Comparison of ENCODE assay signal across 2 cellular contexts in the genomic region with DNA sequence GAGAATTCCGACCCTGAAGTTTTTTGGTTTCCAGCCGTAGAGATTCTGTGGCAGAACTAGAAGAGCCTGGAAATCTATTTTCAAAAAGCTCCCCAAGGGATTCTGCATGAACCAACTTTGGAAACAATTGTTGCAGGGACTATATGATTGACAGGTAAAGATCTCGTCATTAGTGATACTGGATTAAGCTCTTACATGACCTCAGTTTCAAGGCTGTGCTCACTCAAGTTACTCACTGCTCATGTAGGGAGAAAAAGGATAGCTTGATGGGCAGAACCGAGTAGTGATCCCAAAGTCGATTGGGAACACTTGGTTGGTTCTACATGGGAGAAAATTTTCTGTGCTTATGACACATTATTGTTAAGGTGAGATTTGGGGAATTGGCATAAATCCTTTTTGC.
TF ChIP-seq lines count a peak whose summit lies in the region.

No MANE protein-coding gene starts in this region.

TF ChIP-seq in HEK293, 187 proteins besides CTCF, POLR2A, EP300 and RAD21:
- TF ChIP-seq SP2 (tag by site-specific recombination; IDR thresholded peaks at IDR 0.05) (no peak), ZIC2 (tag by site-specific recombination; IDR thresholded peaks at IDR 0.05) (no peak), ZNF561 (tag by site-specific recombination; IDR thresholded peaks at IDR 0.05; ENCODE audit: borderline replicate concordance) (no peak), ZNF362 (tag by site-specific recombination; IDR thresholded peaks at IDR 0.05) (no peak), GFI1B (tag by site-specific recombination; IDR thresholded peaks at IDR 0.05) (no peak), MZF1 (tag by site-specific recombination; IDR thresholded peaks at IDR 0.05; ENCODE audit: borderline replicate concordance) (no peak), ZNF677 (tag by site-specific recombination; IDR thresholded peaks at IDR 0.05) (no peak), ZNF26 (tag by site-specific recombination; IDR thresholded peaks at IDR 0.05) (no peak), SCRT2 (tag by site-specific recombination; IDR thresholded peaks at IDR 0.05) (0 out of 2 replicates have a peak, but pooled peaks have one; percentile 22)
TF ChIP-seq in HEK293: peak in this region for 1.

TF ChIP-seq in GM12878, 131 proteins besides CTCF, POLR2A, EP300 and RAD21:
- 0 out of 2 replicates have a peak, but pooled peaks have one; percentile 20 for TF ChIP-seq PKNOX1 (IDR thresholded peaks at IDR 0.05)
- TF ChIP-seq ZBTB4 (CRISPR knock-in tag; IDR thresholded peaks at IDR 0.05) = no peak
